ENCODE assay signal across 1 cellular context in genomic region chr2:207766697-207767460, GRCh38.
TF ChIP-seq lines count a peak whose summit lies in the region.

No MANE protein-coding gene starts in this region.

TF ChIP-seq in H1, 55 proteins besides CTCF, POLR2A, EP300 and RAD21 (continued from another document):
- TF ChIP-seq E2F6 (IDR thresholded peaks at IDR 0.05) (peak; percentile 71), KDM4A (IDR thresholded peaks at IDR 0.05; ENCODE audit: low read depth, low read length, severe bottlenecking) (no peak), MAX (IDR thresholded peaks at IDR 0.05) (peak; percentile 91), KDM1A (IDR thresholded peaks at IDR 0.05; ENCODE audit: borderline replicate concordance, low read length) (no peak), POLR2AphosphoS5 (IDR thresholded peaks at IDR 0.05; ENCODE audit: low read depth, low read length) (no peak), USF2 (IDR thresholded peaks at IDR 0.05; ENCODE audit: low read length) (0 out of 2 replicates have a peak, but pooled peaks have one; percentile 12)
